ENCODE assay signal across 15 cellular contexts in the genomic region with DNA sequence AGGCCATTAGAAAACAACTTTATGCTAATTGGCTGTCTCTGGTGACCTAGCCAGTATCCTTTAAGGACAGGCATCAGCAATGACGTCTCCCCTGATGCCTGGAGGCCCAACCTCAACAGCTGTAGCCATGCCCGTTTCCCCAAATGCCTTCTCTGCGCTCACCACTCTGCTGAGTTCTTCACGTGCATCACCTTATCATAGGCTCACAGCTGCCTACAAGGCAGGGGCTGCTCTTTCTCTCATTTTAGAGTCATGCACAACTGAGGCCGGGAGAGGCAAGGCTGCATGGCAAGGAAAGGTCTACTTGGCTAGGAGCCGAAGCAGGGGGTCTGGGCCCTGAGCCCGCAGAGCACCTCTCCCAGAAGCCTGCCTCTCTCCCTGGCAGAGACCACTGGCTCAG. TPM values are rescaled to one million over a fixed set of nuclear protein-coding genes. Genes with fewer than 3 reads are reported as not detected.
A peak's percentile ranks its signal among the peaks of the same experiment; 100 is the strongest.
DNase-seq lines count a peak whose midpoint lies in the region; ATAC-seq, FAIRE-seq and TF ChIP-seq lines count a peak whose summit lies in the region.
"Had no signal": no experiment of that assay in that cellular context is flagged by ENCODE, and none has a peak within 500 bp of the region (broad histone marks: within the 10 kb centered on the region; RNA-seq: fewer than 3 reads in every experiment).

No MANE protein-coding gene starts in this region.

- H2BK5ac ChIP-seq in H1 (ENCODE audit: low read depth, low read length): no peak overlapping the region

- peaks cover 50% of the 10 kb centered on the region for H3K4me1 Mint-ChIP-seq in activated naive CD8-positive, alpha-beta T cell treated with anti-CD3 and anti-CD28 coated beads, Interleukin-2, amount 50 U/mL, for 24 hours
- H3K4me1 Mint-ChIP-seq in activated naive CD8-positive, alpha-beta T cell treated with anti-CD3 and anti-CD28 coated beads for 36 hours: peaks cover 20% of the 10 kb centered on the region
- H3K4me1 Mint-ChIP-seq in activated T-helper 17 cell treated with anti-CD3 and anti-CD28 coated beads, Interleukin-2, amount 50 U/mL, for 72 hours: peaks cover 23% of the 10 kb centered on the region
- no peaks in the 10 kb centered on the region for H3K4me1 Mint-ChIP-seq in immature natural killer cell

- no peak for TF ChIP-seq RAD21 in H1 (IDR thresholded peaks at IDR 0.05 in 1 of 2, conservative IDR thresholded peaks at IDR 0.05 in 1 of 2; ENCODE audit: low read depth in 2 of 2, low read length in 2 of 2)

- no peak overlapping the region for H2BK20ac ChIP-seq in H1 (ENCODE audit: low read length)

- no peak overlapping the region for H3K4me3 ChIP-seq in MG63
- no peak overlapping the region for H3K4me3 ChIP-seq in H1 (ENCODE audit: extremely low read depth in 1 of 4, insufficient read depth in 2 of 4, low read depth in 3 of 4, low read length in 4 of 4)
- no peak overlapping the region for H3K4me3 ChIP-seq in kidney (ENCODE audit: low read length in 2 of 2)
- H3K4me3 ChIP-seq: GM12878, GM23248 had no signal

- peaks cover 9% of the 10 kb centered on the region; the same call in 1 of the 2 replicates for H3K23me2 ChIP-seq in H1 (ENCODE audit: low read depth, low read length)

- H3K4me3 Mint-ChIP-seq in activated naive CD8-positive, alpha-beta T cell treated with anti-CD3 and anti-CD28 coated beads, Interleukin-2, amount 50 U/mL, for 24 hours: no peak overlapping the region
- H3K4me3 Mint-ChIP-seq in activated naive CD8-positive, alpha-beta T cell treated with anti-CD3 and anti-CD28 coated beads for 36 hours: no peak overlapping the region
- H3K4me3 Mint-ChIP-seq in activated T-helper 17 cell treated with anti-CD3 and anti-CD28 coated beads, Interleukin-2, amount 50 U/mL, for 72 hours: no peak overlapping the region
- H3K4me3 Mint-ChIP-seq in immature natural killer cell: no peak overlapping the region
- H3K4me3 Mint-ChIP-seq: H9 had no signal

- H3K79me2 ChIP-seq in H1 (ENCODE audit: control insufficient read depth in 1 of 2, insufficient read depth in 2 of 2, low read length in 2 of 2): no peaks in the 10 kb centered on the region

- H4K8ac ChIP-seq in H1 (ENCODE audit: extremely low read depth, insufficient read depth, low read length): no peak overlapping the region

- FAIRE-seq in H1 (lab: Jason Lieb, UNC) (no peak), kidney (lab: Jason Lieb, UNC) (no peak)
- FAIRE-seq: GM12878 had no signal

- CTCF ChIA-PET in H1 (lab: Charles Lee; ENCODE audit: partially characterized antibody): no interaction called here

- H3K9ac ChIP-seq in H1 (replicated peaks in 1 of 4; ENCODE audit: extremely low read depth in 1 of 4, low read depth in 3 of 4, low read length in 3 of 4): no peak overlapping the region
- H3K9ac ChIP-seq in kidney (ENCODE audit: low read length in 2 of 2): no peak overlapping the region
- H3K9ac ChIP-seq: GM23248 had no signal

- WGBS in H1 (ENCODE audit: extremely low coverage in 1 of 2, insufficient coverage in 1 of 2, insufficient read length in 1 of 2, insufficient replicate concordance in 2 of 2, low coverage in 1 of 2, low lambda C conversion rate in 2 of 2, missing lambda C conversion rate in 1 of 2), 2 experiments: 82% methylated on average over 7 of the region's 7 CpGs; no CpG with 5 or more reads in 1 of the 2 experiments

- peaks cover 0 to 2% of the 10 kb centered on the region in 2 experiments for H4K20me1 ChIP-seq in H1 (replicated peaks in 1 of 2; ENCODE audit: control insufficient read depth in 1 of 2, insufficient read depth in 2 of 2, low read length in 2 of 2)

- intact Hi-C loops in posterior vena cava (cut with DNase I): no loop called here
- intact Hi-C loops in kidney (cut with DNase I): no loop called here

- H2BK120ac ChIP-seq in H1 (replicated peaks; ENCODE audit: low read depth, low read length): no peak overlapping the region

- no peaks in the 10 kb centered on the region for H3K36me3 Mint-ChIP-seq in activated naive CD8-positive, alpha-beta T cell treated with anti-CD3 and anti-CD28 coated beads, Interleukin-2, amount 50 U/mL, for 24 hours (ENCODE audit: low read depth)
- H3K36me3 Mint-ChIP-seq in activated naive CD8-positive, alpha-beta T cell treated with anti-CD3 and anti-CD28 coated beads for 36 hours: peaks cover 3% of the 10 kb centered on the region
- H3K36me3 Mint-ChIP-seq in activated T-helper 17 cell treated with anti-CD3 and anti-CD28 coated beads, Interleukin-2, amount 50 U/mL, for 72 hours (ENCODE audit: low read depth): no peaks in the 10 kb centered on the region
- no peaks in the 10 kb centered on the region for H3K36me3 Mint-ChIP-seq in immature natural killer cell

- H3K4me1 ChIP-seq in H1 (replicated peaks in 1 of 4; ENCODE audit: control insufficient read depth in 3 of 4, insufficient read depth in 4 of 4, low read length in 3 of 4) (peaks cover 0 to 6% (median 2%) of the 10 kb centered on the region in 4 experiments; a peak in 4 of 7 replicates), kidney (ENCODE audit: control insufficient read depth in 1 of 2, insufficient read depth in 1 of 2, low read depth in 1 of 2, low read length in 2 of 2) (no peaks in the 10 kb centered on the region)

- H3K27me3 Mint-ChIP-seq in activated naive CD8-positive, alpha-beta T cell treated with anti-CD3 and anti-CD28 coated beads, Interleukin-2, amount 50 U/mL, for 24 hours: peaks cover 23% of the 10 kb centered on the region
- peaks cover 24% of the 10 kb centered on the region for H3K27me3 Mint-ChIP-seq in activated naive CD8-positive, alpha-beta T cell treated with anti-CD3 and anti-CD28 coated beads for 36 hours
- peaks cover 26% of the 10 kb centered on the region for H3K27me3 Mint-ChIP-seq in activated T-helper 17 cell treated with anti-CD3 and anti-CD28 coated beads, Interleukin-2, amount 50 U/mL, for 72 hours
- H3K27me3 Mint-ChIP-seq in immature natural killer cell (ENCODE audit: low read depth in 3 of 3): peaks cover 0 to 6% (median 2%) of the 10 kb centered on the region in 3 donors

- no peak overlapping the region for H2BK15ac ChIP-seq in H1 (ENCODE audit: low read length)

- no peak overlapping the region; the same call in 1 of the 2 replicates for H2AFZ ChIP-seq in H1 (ENCODE audit: low read length)
- H2AFZ ChIP-seq: GM23248 had no signal

- no peak overlapping the region for H3K18ac ChIP-seq in H1 (ENCODE audit: extremely low read depth, low read length)

- peaks cover 6% of the 10 kb centered on the region for H3K9me3 Mint-ChIP-seq in activated naive CD8-positive, alpha-beta T cell treated with anti-CD3 and anti-CD28 coated beads, Interleukin-2, amount 50 U/mL, for 24 hours
- H3K9me3 Mint-ChIP-seq in activated naive CD8-positive, alpha-beta T cell treated with anti-CD3 and anti-CD28 coated beads for 36 hours: no peaks in the 10 kb centered on the region
- H3K9me3 Mint-ChIP-seq in activated T-helper 17 cell treated with anti-CD3 and anti-CD28 coated beads, Interleukin-2, amount 50 U/mL, for 72 hours: no peaks in the 10 kb centered on the region
- H3K9me3 Mint-ChIP-seq in immature natural killer cell: no peaks in the 10 kb centered on the region

- no peak for TF ChIP-seq EP300 in H1 (IDR thresholded peaks at IDR 0.05; ENCODE audit: borderline replicate concordance in 1 of 2, low read depth in 2 of 2, low read length in 2 of 2)

- TF ChIP-seq CTCF in H1 (IDR thresholded peaks at IDR 0.05; ENCODE audit: control extremely low read depth in 1 of 3, insufficient read depth in 1 of 3, low read depth in 1 of 3, low read length in 3 of 3) (no peak), kidney (IDR thresholded peaks at IDR 0.05; ENCODE audit: borderline replicate concordance, extremely low read depth, insufficient read depth) (no peak)

- H3K56ac ChIP-seq in H1 (replicated peaks; ENCODE audit: insufficient read length, low read depth, low read length): no peak overlapping the region

- no peak overlapping the region for H4K5ac ChIP-seq in H1 (ENCODE audit: insufficient read length, low read depth, low read length)

- H3K27me3 ChIP-seq in MG63 (no peaks in the 10 kb centered on the region), H1 (replicated peaks in 1 of 4; ENCODE audit: control insufficient read depth in 3 of 4, extremely low read depth in 1 of 4, insufficient read depth in 3 of 4, low read length in 3 of 4) (no peaks in the 10 kb centered on the region)

- H3K27ac ChIP-seq in H1 (ENCODE audit: low read depth, low read length) (no peak overlapping the region), kidney (ENCODE audit: low read depth in 2 of 2, low read length in 2 of 2) (no peak overlapping the region)
- H3K27ac ChIP-seq: C4-2B, GM23248 had no signal

- no peak for ATAC-seq in activated naive CD8-positive, alpha-beta T cell treated with anti-CD3 and anti-CD28 coated beads, Interleukin-2, amount 50 U/mL, for 24 hours
- ATAC-seq in activated T-helper 17 cell treated with anti-CD3 and anti-CD28 coated beads, Interleukin-2, amount 50 U/mL, for 72 hours (replicated peaks): no peak
- ATAC-seq: GM12878 had no signal

- no peak for DNase-seq in activated naive CD8-positive, alpha-beta T cell treated with anti-CD3 and anti-CD28 coated beads, Interleukin-2, amount 50 U/mL, for 24 hours
- no peak for DNase-seq in activated naive CD8-positive, alpha-beta T cell treated with anti-CD3 and anti-CD28 coated beads for 36 hours
- DNase-seq in MG63 (peak; percentile 37), H1 (ENCODE audit: low read depth in 1 of 2, low spot score in 2 of 2) (no peak), posterior vena cava (ENCODE audit: low spot score) (peak; percentile 36), immature natural killer cell (no peak), kidney (no peak)
- DNase-seq: 8988T; CD4-positive, alpha-beta memory T cell; DMS79; GM23248; H9 had no signal

- H3K79me1 ChIP-seq in H1 (ENCODE audit: low read depth, low read length): no peaks in the 10 kb centered on the region

- no peaks in the 10 kb centered on the region for H3K36me3 ChIP-seq in MG63
- H3K36me3 ChIP-seq in H1 (ENCODE audit: control insufficient read depth in 2 of 4, insufficient read depth in 4 of 4, low read length in 3 of 4): no peaks in the 10 kb centered on the region
- no peaks in the 10 kb centered on the region for H3K36me3 ChIP-seq in kidney (ENCODE audit: control insufficient read depth in 1 of 2, insufficient read depth in 2 of 2, low read length in 2 of 2)

- H3K27ac Mint-ChIP-seq in activated naive CD8-positive, alpha-beta T cell treated with anti-CD3 and anti-CD28 coated beads, Interleukin-2, amount 50 U/mL, for 24 hours: peak overlapping the region; percentile 53
- no peak overlapping the region for H3K27ac Mint-ChIP-seq in activated naive CD8-positive, alpha-beta T cell treated with anti-CD3 and anti-CD28 coated beads for 36 hours
- no peak overlapping the region for H3K27ac Mint-ChIP-seq in activated T-helper 17 cell treated with anti-CD3 and anti-CD28 coated beads, Interleukin-2, amount 50 U/mL, for 72 hours
- H3K27ac Mint-ChIP-seq in immature natural killer cell: no peak overlapping the region

- H4K91ac ChIP-seq in H1 (replicated peaks; ENCODE audit: insufficient read length, low read length): no peak overlapping the region

- H2AK5ac ChIP-seq in H1 (ENCODE audit: low read depth, low read length): no peak overlapping the region; the same call in 1 of the 2 replicates

- H3K9me3 ChIP-seq in MG63 (no peaks in the 10 kb centered on the region), H1 (ENCODE audit: insufficient read depth in 2 of 2, low read depth in 1 of 2, low read length in 1 of 2) (0 out of 4 replicates have a peak, but pooled peaks cover 0 to 2% of the 10 kb centered on the region in 2 experiments), kidney (ENCODE audit: control insufficient read depth in 1 of 2, low read length in 2 of 2) (peaks cover 0 to 3% of the 10 kb centered on the region in 2 donors)

- H3K14ac ChIP-seq in H1 (ENCODE audit: insufficient read length): no peak overlapping the region

- H2BK12ac ChIP-seq in H1 (ENCODE audit: low read depth, low read length): no peak overlapping the region

- no peak overlapping the region for H3K23ac ChIP-seq in H1 (ENCODE audit: insufficient read length)

- POLR2A ChIA-PET in H1 (lab: Charles Lee; ENCODE audit: partially characterized antibody): interaction anchor here (0.9 kb wide), 1 partner anchor 10 kb away, joined by 3 read pairs; no protein-coding TSS in a partner anchor

- H3K4me2 ChIP-seq in H1 (ENCODE audit: insufficient read depth in 1 of 2, low read depth in 2 of 2, low read length in 2 of 2): no peak overlapping the region

- peak overlapping the region; percentile 6 for H3K4ac ChIP-seq in H1 (replicated peaks; ENCODE audit: insufficient read length, low read depth, low read length)

- TF ChIP-seq POLR2A in H1 (IDR thresholded peaks at IDR 0.05; ENCODE audit: control extremely low read depth in 1 of 2, low read depth in 2 of 2, low read length in 2 of 2): no peak

RNA-seq across cellular contexts. Expression of a gene that starts 43.9 kb away (rescaled TPM):
- 100 to 1,000 TPM in 1 of 2 experiments, 10 to 100 TPM in 1; 99.4 to 103 TPM for total RNA-seq in activated naive CD8-positive, alpha-beta T cell treated with anti-CD3 and anti-CD28 coated beads for 36 hours
- total RNA-seq in MG63 (2014; rRNA removed; shearing (Covaris generic); ENCODE audit: low replicate concordance): 97.2 and 147 TPM in 2 replicates
- 131 and 136 TPM in 2 replicates for total RNA-seq in H1 (2021; fragmentation: NEBNext Ultra II Directional; extraction: Animal tissue kit (Norgen Biotek cat#: 25700))
- polyA plus RNA-seq in H1 (2011; rRNA removed) (115 and 124 TPM in 2 replicates), immature natural killer cell (100 to 1,000 TPM; 157 to 162 (median 162) TPM), kidney (ENCODE audit: insufficient read depth, low read depth, low replicate concordance) (136 TPM)
- polyA plus RNA-seq in H1 (2011; cell fraction: cytosol; rRNA removed): 155 TPM
- polyA plus RNA-seq in H1 (2011; cell fraction: nucleus; rRNA removed): 166 TPM
- 123 to 167 TPM (median 161 TPM) in 4 replicates for polyA plus RNA-seq in H1 (2012, experiment 1 of 2)
- 77.7 TPM for polyA plus RNA-seq in H1 (2012, experiment 2 of 2)
- 92.4 TPM for polyA plus RNA-seq in H1 (2013, experiment 1 of 2)
- 92.3 TPM for polyA plus RNA-seq in H1 (2013, experiment 2 of 2)
- 165 and 212 TPM in 2 replicates for polyA minus RNA-seq in H1 (2011; rRNA and poly(A)+ RNA removed)
- 100.0 TPM for polyA minus RNA-seq in H1 (2011; cell fraction: cytosol; rRNA and poly(A)+ RNA removed)
- polyA minus RNA-seq in H1 (2011; cell fraction: nucleus; rRNA and poly(A)+ RNA removed): 119 TPM
- total RNA-seq in posterior vena cava (10 to 100 TPM; 85.9 to 86.3 TPM), kidney (81.2 TPM)
- total RNA-seq in activated T-helper 17 cell treated with anti-CD3 and anti-CD28 coated beads, Interleukin-2, amount 50 U/mL, for 72 hours: 100 to 1,000 TPM in 1 of 2 donors, 10 to 100 TPM in 1; 69.5 to 104 TPM

Comparison
In these comparisons a context has a peak if more than half of its experiments do, and no peak if none do; other contexts are left out.
1. DNase-seq: peak in MG63 (single experiment) and posterior vena cava (single experiment); none in activated naive CD8-positive, alpha-beta T cell treated with anti-CD3 and anti-CD28 coated beads, Interleukin-2, amount 50 U/mL, for 24 hours (single experiment), activated naive CD8-positive, alpha-beta T cell treated with anti-CD3 and anti-CD28 coated beads for 36 hours (single experiment), H1 (0 of 2), immature natural killer cell (0 of 3) and kidney (single experiment).